35 cellular contexts compared by ENCODE assay signal in genomic region chr3:187205683-187206082, GRCh38. TPM values are rescaled to one million over a fixed set of nuclear protein-coding genes. Genes with fewer than 3 reads are reported as not detected.
"Had no signal": no experiment of that assay in that cellular context is flagged by ENCODE, and none has a peak within 500 bp of the region (broad histone marks: within the 10 kb centered on the region; RNA-seq: fewer than 3 reads in every experiment).

No MANE protein-coding gene starts in this region.

- H3K4me3 Mint-ChIP-seq: activated CD4-positive, alpha-beta memory T cell treated with anti-CD3 and anti-CD28 coated beads, Interleukin-2, amount 10 ng/mL, durations not matched to agents 7 days and 5 days; activated CD4-positive, alpha-beta T cell treated with anti-CD3 and anti-CD28 coated beads, Interleukin-2, amount 10 ng/mL, durations not matched to agents 7 days and 5 days; activated CD8-positive, alpha-beta memory T cell treated with anti-CD3 and anti-CD28 coated beads, Interleukin-2, amount 10 ng/mL, durations not matched to agents 7 days and 5 days; activated CD8-positive, alpha-beta T cell treated with anti-CD3 and anti-CD28 coated beads, Interleukin-2, amount 10 ng/mL, durations not matched to agents 7 days and 5 days; activated naive CD4-positive, alpha-beta T cell treated with anti-CD3 and anti-CD28 coated beads for 36 hours; activated naive CD8-positive, alpha-beta T cell treated with anti-CD3 and anti-CD28 coated beads for 36 hours; activated T-cell treated with anti-CD3 and anti-CD28 coated beads, Interleukin-2, amount 50 U/mL, for 24 hours; T-helper 1 cell treated with Interleukin-12 subunit alpha and Interleukin-12 subunit beta and Interleukin-4 antibody, amounts not matched to agents 30 μg/mL and 1 μg/mL, for 36 hours; T-helper 2 cell treated with Interferon-gamma antibody and Interleukin-4, amounts not matched to agents 5 μg/mL and 100 μg/mL, for 36 hours had no signal

- ATAC-seq: activated CD4-positive, CD25-positive, alpha-beta regulatory T cell treated with anti-CD3 and anti-CD28 coated beads, Interleukin-2, amount 50 U/mL, for 24 hours; activated CD8-positive, alpha-beta memory T cell treated with anti-CD3 and anti-CD28 coated beads, Interleukin-2, amount 10 ng/mL, durations not matched to agents 7 days and 5 days; activated CD8-positive, alpha-beta T cell treated with anti-CD3 and anti-CD28 coated beads, Interleukin-2, amount 10 ng/mL, durations not matched to agents 7 days and 5 days; body of pancreas had no signal

- H3K27ac Mint-ChIP-seq: activated CD4-positive, alpha-beta memory T cell treated with anti-CD3 and anti-CD28 coated beads, Interleukin-2, amount 10 ng/mL, durations not matched to agents 7 days and 5 days; activated CD4-positive, alpha-beta T cell treated with anti-CD3 and anti-CD28 coated beads, Interleukin-2, amount 10 ng/mL, durations not matched to agents 7 days and 5 days; activated CD8-positive, alpha-beta memory T cell treated with anti-CD3 and anti-CD28 coated beads, Interleukin-2, amount 10 ng/mL, durations not matched to agents 7 days and 5 days; activated CD8-positive, alpha-beta T cell treated with anti-CD3 and anti-CD28 coated beads, Interleukin-2, amount 10 ng/mL, durations not matched to agents 7 days and 5 days; activated naive CD4-positive, alpha-beta T cell treated with anti-CD3 and anti-CD28 coated beads for 36 hours; activated naive CD4-positive, alpha-beta T cell treated with anti-CD3 and anti-CD28 coated beads, Interleukin-2, amount 50 U/mL, for 72 hours; activated naive CD8-positive, alpha-beta T cell treated with anti-CD3 and anti-CD28 coated beads for 36 hours; activated T-cell treated with anti-CD3 and anti-CD28 coated beads, Interleukin-2, amount 50 U/mL, for 24 hours; T-helper 1 cell treated with Interleukin-12 subunit alpha and Interleukin-12 subunit beta and Interleukin-4 antibody, amounts not matched to agents 30 μg/mL and 1 μg/mL, for 36 hours; T-helper 2 cell treated with Interferon-gamma antibody and Interleukin-4, amounts not matched to agents 5 μg/mL and 100 μg/mL, for 36 hours had no signal

- H3K9me3 Mint-ChIP-seq: activated CD4-positive, alpha-beta memory T cell treated with anti-CD3 and anti-CD28 coated beads, Interleukin-2, amount 10 ng/mL, durations not matched to agents 7 days and 5 days; activated naive CD4-positive, alpha-beta T cell treated with anti-CD3 and anti-CD28 coated beads for 36 hours; activated naive CD4-positive, alpha-beta T cell treated with anti-CD3 and anti-CD28 coated beads, Interleukin-2, amount 50 U/mL, for 72 hours; activated naive CD8-positive, alpha-beta T cell treated with anti-CD3 and anti-CD28 coated beads for 36 hours; activated T-cell treated with anti-CD3 and anti-CD28 coated beads, Interleukin-2, amount 50 U/mL, for 24 hours; T-helper 1 cell treated with Interleukin-12 subunit alpha and Interleukin-12 subunit beta and Interleukin-4 antibody, amounts not matched to agents 30 μg/mL and 1 μg/mL, for 36 hours; T-helper 2 cell treated with Interferon-gamma antibody and Interleukin-4, amounts not matched to agents 5 μg/mL and 100 μg/mL, for 36 hours had no signal

- H3K4me1 Mint-ChIP-seq: activated CD4-positive, alpha-beta memory T cell treated with anti-CD3 and anti-CD28 coated beads, Interleukin-2, amount 10 ng/mL, durations not matched to agents 7 days and 5 days; activated CD4-positive, alpha-beta T cell treated with anti-CD3 and anti-CD28 coated beads, Interleukin-2, amount 10 ng/mL, durations not matched to agents 7 days and 5 days; activated CD8-positive, alpha-beta memory T cell treated with anti-CD3 and anti-CD28 coated beads, Interleukin-2, amount 10 ng/mL, durations not matched to agents 7 days and 5 days; activated naive CD8-positive, alpha-beta T cell treated with anti-CD3 and anti-CD28 coated beads for 36 hours had no signal

- H3K36me3 Mint-ChIP-seq: activated naive CD4-positive, alpha-beta T cell treated with anti-CD3 and anti-CD28 coated beads, Interleukin-2, amount 50 U/mL, for 72 hours; activated naive CD8-positive, alpha-beta T cell treated with anti-CD3 and anti-CD28 coated beads for 36 hours had no signal

- DNase-seq: activated CD4-positive, alpha-beta memory T cell treated with anti-CD3 and anti-CD28 coated beads, Interleukin-2, amount 10 ng/mL, durations not matched to agents 7 days and 5 days; activated CD4-positive, alpha-beta T cell treated with anti-CD3 and anti-CD28 coated beads for 1 hour; activated CD4-positive, alpha-beta T cell treated with anti-CD3 and anti-CD28 coated beads for 4 hours; activated CD4-positive, alpha-beta T cell treated with anti-CD3 and anti-CD28 coated beads, Interleukin-2, amount 10 ng/mL, durations not matched to agents 7 days and 5 days; activated CD4-positive, alpha-beta T cell treated with anti-CD3 and anti-CD28 coated beads, Interleukin-2, amount 50 U/mL, for 48 hours; activated CD4-positive, CD25-positive, alpha-beta regulatory T cell; activated CD8-positive, alpha-beta memory T cell treated with anti-CD3 and anti-CD28 coated beads for 24 hours; activated CD8-positive, alpha-beta memory T cell treated with anti-CD3 and anti-CD28 coated beads, Interleukin-2, amount 10 ng/mL, durations not matched to agents 7 days and 5 days; activated CD8-positive, alpha-beta memory T cell treated with anti-CD3 and anti-CD28 coated beads, Interleukin-2, amount 50 U/mL, for 48 hours; activated CD8-positive, alpha-beta T cell treated with anti-CD3 and anti-CD28 coated beads, Interleukin-2, amount 10 ng/mL, durations not matched to agents 7 days and 5 days; activated effector memory CD4-positive, alpha-beta T cell treated with anti-CD3 and anti-CD28 coated beads, Interleukin-2, amount 50 U/mL, for 16 hours; activated gamma-delta T cell treated with Interleukin-2 at 50 U/mL for 16 hours; activated naive CD4-positive, alpha-beta T cell; activated naive CD4-positive, alpha-beta T cell treated with anti-CD3 and anti-CD28 coated beads for 36 hours; activated naive CD4-positive, alpha-beta T cell treated with anti-CD3 and anti-CD28 coated beads, Interleukin-2, amount 50 U/mL, for 16 hours; activated naive CD8-positive, alpha-beta T cell treated with anti-CD3 and anti-CD28 coated beads for 36 hours; activated T-cell treated with anti-CD3 and anti-CD28 coated beads, Interleukin-2, amount 50 U/mL, for 24 hours; activated T-cell treated with anti-CD3 and anti-CD28 coated beads, Interleukin-2, amount 50 U/mL, for 48 hours; adrenal gland; amniotic stem cell; aorta; body of pancreas; brain microvascular endothelial cell; central memory CD4-positive, alpha-beta T cell; SW 1271; T-helper 1 cell; T-helper 2 cell; T-helper 9 cell had no signal

RNA-seq across cellular contexts. Expression of gene RTP1, which starts 8.4 kb away (rescaled TPM):
- total RNA-seq: activated CD4-positive, alpha-beta memory T cell treated with anti-CD3 and anti-CD28 coated beads, Interleukin-2, amount 10 ng/mL, durations not matched to agents 7 days and 5 days; activated CD4-positive, alpha-beta T cell treated with anti-CD3 and anti-CD28 coated beads, Interleukin-2, amount 10 ng/mL, durations not matched to agents 7 days and 5 days; activated CD8-positive, alpha-beta memory T cell treated with anti-CD3 and anti-CD28 coated beads, Interleukin-2, amount 10 ng/mL, durations not matched to agents 7 days and 5 days; activated CD8-positive, alpha-beta T cell treated with anti-CD3 and anti-CD28 coated beads, Interleukin-2, amount 10 ng/mL, durations not matched to agents 7 days and 5 days; activated naive CD4-positive, alpha-beta T cell treated with anti-CD3 and anti-CD28 coated beads for 36 hours; activated naive CD4-positive, alpha-beta T cell treated with anti-CD3 and anti-CD28 coated beads, Interleukin-2, amount 50 U/mL, for 72 hours; activated naive CD8-positive, alpha-beta T cell treated with anti-CD3 and anti-CD28 coated beads for 36 hours; adrenal gland; astrocyte; body of pancreas; breast epithelium; cardiac septum had no signal
